ENCODE assay signal across 20 cellular contexts in genomic region chr6:44923416-44923815, GRCh38.
DNase-seq lines count a peak whose midpoint lies in the region; ATAC-seq and TF ChIP-seq lines count a peak whose summit lies in the region.
"Had no signal": no experiment of that assay in that cellular context is flagged by ENCODE, and none has a peak within 500 bp of the region (broad histone marks: within the 10 kb centered on the region; RNA-seq: fewer than 3 reads in every experiment).

No MANE protein-coding gene starts in this region.

- POLR2A ChIA-PET in naive thymus-derived CD8-positive, alpha-beta T cell (lab: Charles Lee): no interaction called here

- H3K27ac Mint-ChIP-seq in activated T-helper 1 cell treated with anti-CD3 and anti-CD28 coated beads, Interleukin-12 subunit alpha, Interleukin-12 subunit beta, Interleukin-2, Interleukin-4 antibody, amounts not matched to agents 30 ng/mL and 10 ng/mL and 1 ng/mL, durations not matched to agents 14 hours and 24 hours and 36 hours: no peak overlapping the region
- peak overlapping the region; percentile 79 to 96 (median 86) for H3K27ac Mint-ChIP-seq in naive thymus-derived CD8-positive, alpha-beta T cell
- H3K27ac Mint-ChIP-seq: B cell had no signal

- no peak for DNase-seq in activated T-cell treated with anti-CD3 and anti-CD28 coated beads, Interleukin-2, amount 50 U/mL, for 4 hours
- DNase-seq in activated T-cell treated with anti-CD3 and anti-CD28 coated beads for 4 hours (no peak), NCI-H2107 treated with DMSO at 0.1 percent for 48 hours (lab: John Stamatoyannopoulos, UW; ENCODE audit: unreplicated experiment) (no peak)
- no peak for DNase-seq in activated T-helper 1 cell treated with anti-CD3 and anti-CD28 coated beads, Interleukin-12 subunit alpha, Interleukin-12 subunit beta, Interleukin-2, Interleukin-4 antibody, amounts not matched to agents 30 ng/mL and 10 ng/mL and 1 ng/mL, durations not matched to agents 14 hours and 24 hours and 36 hours (ENCODE audit: low spot score)
- no peak for DNase-seq in naive thymus-derived CD8-positive, alpha-beta T cell
- DNase-seq in activated effector memory CD4-positive, alpha-beta T cell treated with anti-CD3 and anti-CD28 coated beads, Interleukin-2, amount 50 U/mL, for 16 hours: no peak
- DNase-seq: Caco-2; gastrocnemius medialis; MV-4-11; NCI-H1694; NCI-H526; pancreas; right cardiac atrium; SIG-M5; stimulated activated CD4-positive, alpha-beta T cell treated with anti-CD3 and anti-CD28 coated beads, Interleukin-2, amount 100 ng/mL, for 48 hours had no signal

- H3K4me1 Mint-ChIP-seq in activated T-cell treated with anti-CD3 and anti-CD28 coated beads, Interleukin-2, amount 50 U/mL, for 4 hours (ENCODE audit: low read depth): peaks cover 52% of the 10 kb centered on the region
- peaks cover 47% of the 10 kb centered on the region for H3K4me1 Mint-ChIP-seq in activated T-helper 1 cell treated with anti-CD3 and anti-CD28 coated beads, Interleukin-12 subunit alpha, Interleukin-12 subunit beta, Interleukin-2, Interleukin-4 antibody, amounts not matched to agents 30 ng/mL and 10 ng/mL and 1 ng/mL, durations not matched to agents 14 hours and 24 hours and 36 hours (ENCODE audit: low read depth)
- H3K4me1 Mint-ChIP-seq in naive thymus-derived CD8-positive, alpha-beta T cell: peaks cover 22 to 63% (median 52%) of the 10 kb centered on the region in 4 donors
- H3K4me1 Mint-ChIP-seq: B cell, neural crest cell had no signal

- no peak overlapping the region for H3K4me3 Mint-ChIP-seq in activated T-cell treated with anti-CD3 and anti-CD28 coated beads, Interleukin-2, amount 50 U/mL, for 4 hours
- H3K4me3 Mint-ChIP-seq in activated T-helper 1 cell treated with anti-CD3 and anti-CD28 coated beads, Interleukin-12 subunit alpha, Interleukin-12 subunit beta, Interleukin-2, Interleukin-4 antibody, amounts not matched to agents 30 ng/mL and 10 ng/mL and 1 ng/mL, durations not matched to agents 14 hours and 24 hours and 36 hours: peak overlapping the region; percentile 9
- peak overlapping the region in 9 of 10 donors; percentile 20 to 69 (median 58) for H3K4me3 Mint-ChIP-seq in naive thymus-derived CD8-positive, alpha-beta T cell
- H3K4me3 Mint-ChIP-seq: B cell, neural crest cell had no signal

- peak; percentile 60 to 70 for ATAC-seq in activated T-cell treated with anti-CD3 and anti-CD28 coated beads, Interleukin-2, amount 50 U/mL, for 4 hours
- peak; percentile 48 for ATAC-seq in GM19351 (IDR thresholded peaks at IDR 0.05; ENCODE audit: unreplicated experiment)
- no peak for ATAC-seq in naive thymus-derived CD8-positive, alpha-beta T cell
- no peak for ATAC-seq in GM18505 (IDR thresholded peaks at IDR 0.05; ENCODE audit: unreplicated experiment)
- ATAC-seq: gastrocnemius medialis, Panc1, pancreas, right cardiac atrium had no signal

- H3K36me3 Mint-ChIP-seq in activated T-cell treated with anti-CD3 and anti-CD28 coated beads, Interleukin-2, amount 50 U/mL, for 4 hours (ENCODE audit: insufficient read depth): peaks cover 5% of the 10 kb centered on the region
- H3K36me3 Mint-ChIP-seq in activated T-helper 1 cell treated with anti-CD3 and anti-CD28 coated beads, Interleukin-12 subunit alpha, Interleukin-12 subunit beta, Interleukin-2, Interleukin-4 antibody, amounts not matched to agents 30 ng/mL and 10 ng/mL and 1 ng/mL, durations not matched to agents 14 hours and 24 hours and 36 hours (ENCODE audit: low read depth): peaks cover 7% of the 10 kb centered on the region
- peaks cover 4 to 9% (median 5%) of the 10 kb centered on the region in 3 donors for H3K36me3 Mint-ChIP-seq in naive thymus-derived CD8-positive, alpha-beta T cell

- intact Hi-C loops in activated T-helper 1 cell treated with anti-CD3 and anti-CD28 coated beads, Interleukin-12 subunit alpha, Interleukin-12 subunit beta, Interleukin-2, Interleukin-4 antibody, amounts not matched to agents 30 ng/mL and 10 ng/mL and 1 ng/mL, durations not matched to agents 14 hours and 24 hours and 36 hours (cut with micrococcal nuclease): loop anchor here (2.0 to 5.0 kb wide), 4 partner anchors 15 to 389 kb away; no protein-coding TSS in a partner anchor

- TF ChIP-seq POLR2A in GM18505 (IDR thresholded peaks at IDR 0.05; ENCODE audit: borderline replicate concordance, extremely low read depth, insufficient read depth, insufficient read length): no peak

- H3K9me3 Mint-ChIP-seq in activated T-cell treated with anti-CD3 and anti-CD28 coated beads, Interleukin-2, amount 50 U/mL, for 4 hours: peaks cover 4% of the 10 kb centered on the region
- H3K9me3 Mint-ChIP-seq in activated T-helper 1 cell treated with anti-CD3 and anti-CD28 coated beads, Interleukin-12 subunit alpha, Interleukin-12 subunit beta, Interleukin-2, Interleukin-4 antibody, amounts not matched to agents 30 ng/mL and 10 ng/mL and 1 ng/mL, durations not matched to agents 14 hours and 24 hours and 36 hours: no peaks in the 10 kb centered on the region
- peaks cover 0 to 7% (median 0%) of the 10 kb centered on the region in 9 donors for H3K9me3 Mint-ChIP-seq in naive thymus-derived CD8-positive, alpha-beta T cell
- H3K9me3 Mint-ChIP-seq: neural crest cell had no signal

- no peaks in the 10 kb centered on the region for H3K27me3 Mint-ChIP-seq in activated T-cell treated with anti-CD3 and anti-CD28 coated beads, Interleukin-2, amount 50 U/mL, for 4 hours (ENCODE audit: low read depth)
- H3K27me3 Mint-ChIP-seq in activated T-helper 1 cell treated with anti-CD3 and anti-CD28 coated beads, Interleukin-12 subunit alpha, Interleukin-12 subunit beta, Interleukin-2, Interleukin-4 antibody, amounts not matched to agents 30 ng/mL and 10 ng/mL and 1 ng/mL, durations not matched to agents 14 hours and 24 hours and 36 hours (ENCODE audit: insufficient read depth): no peaks in the 10 kb centered on the region
- no peaks in the 10 kb centered on the region for H3K27me3 Mint-ChIP-seq in naive thymus-derived CD8-positive, alpha-beta T cell
- H3K27me3 Mint-ChIP-seq: B cell had no signal

Comparison
In these comparisons a context has a peak if more than half of its experiments do, and no peak if none do; other contexts are left out.
1. ATAC-seq: peak in activated T-cell treated with anti-CD3 and anti-CD28 coated beads, Interleukin-2, amount 50 U/mL, for 4 hours (2 of 2) and GM19351 (single experiment); none in naive thymus-derived CD8-positive, alpha-beta T cell (0 of 2) and GM18505 (single experiment).